In the genomic region with DNA sequence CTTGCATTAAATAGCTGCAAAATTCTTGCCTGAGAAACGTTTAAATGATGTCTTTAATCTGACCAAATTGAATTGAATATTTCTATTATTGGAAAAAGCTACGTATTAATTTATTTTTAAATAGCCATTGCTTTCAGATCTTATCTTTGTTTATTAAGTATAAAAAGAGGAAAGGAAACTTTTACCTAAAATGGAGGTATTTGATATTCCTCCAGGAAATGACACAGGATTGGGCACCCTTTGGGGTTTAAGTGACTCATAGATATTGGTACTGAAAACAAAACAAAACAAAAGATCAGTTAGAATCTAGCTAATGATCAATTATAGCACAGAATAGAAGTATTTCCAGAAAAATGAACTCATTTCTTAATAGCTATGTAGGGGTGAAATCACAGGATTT, we compare ENCODE assay signal across 15 cellular contexts. TPM values are rescaled to one million over a fixed set of nuclear protein-coding genes. Genes with fewer than 3 reads are reported as not detected.
DNase-seq lines count a peak whose midpoint lies in the region; ATAC-seq and TF ChIP-seq lines count a peak whose summit lies in the region.
"Had no signal": no experiment of that assay in that cellular context is flagged by ENCODE, and none has a peak within 500 bp of the region (broad histone marks: within the 10 kb centered on the region; RNA-seq: fewer than 3 reads in every experiment).

No MANE protein-coding gene starts in this region.

- DNase-seq in PC-9: no peak
- DNase-seq in choroid plexus epithelial cell (ENCODE audit: low read depth): no peak
- DNase-seq in lower lobe of right lung: no peak
- DNase-seq in tibial artery: no peak
- DNase-seq in natural killer cell treated with Interleukin-12 subunit alpha and Interleukin-12 subunit beta and Interleukin-15 and Interleukin-18, amount 100 ng/mL, for 72 hours (ENCODE audit: low spot score): no peak
- DNase-seq: activated B cell treated with CpG ODN at 0.5 μM for 24 hours, activated gamma-delta T cell, NCI-H1092 treated with DMSO at 0.1 percent for 48 hours, NCI-H2171 treated with DMSO at 0.1 percent for 48 hours, trophoblast cell had no signal

- peaks cover 59% of the 10 kb centered on the region for H3K79me2 ChIP-seq in PC-9 (ENCODE audit: low read depth)
- H3K79me2 ChIP-seq: parathyroid adenoma had no signal

- peaks cover 22% of the 10 kb centered on the region for H3F3A ChIP-seq in PC-9 (ENCODE audit: insufficient read depth, low read depth)

- H3K4me1 ChIP-seq in PC-9 (replicated peaks; ENCODE audit: insufficient read depth) (peaks cover 43% of the 10 kb centered on the region), lower lobe of right lung (peaks cover 8% of the 10 kb centered on the region), tibial artery (peaks cover 0 to 72% (median 9%) of the 10 kb centered on the region in 4 donors)
- H3K4me1 ChIP-seq: parathyroid adenoma had no signal

- H3K36me3 Mint-ChIP-seq in natural killer cell treated with Interleukin-12 subunit alpha and Interleukin-12 subunit beta and Interleukin-15 and Interleukin-18, amount 100 ng/mL, for 72 hours: no peaks in the 10 kb centered on the region
- H3K36me3 Mint-ChIP-seq: IgD-negative memory B cell had no signal

- no peak overlapping the region for H3K27ac Mint-ChIP-seq in natural killer cell treated with Interleukin-12 subunit alpha and Interleukin-12 subunit beta and Interleukin-15 and Interleukin-18, amount 100 ng/mL, for 72 hours
- H3K27ac Mint-ChIP-seq: activated B cell treated with CpG ODN at 0.5 μM for 24 hours had no signal

- BruUV-seq in PC-9 (replicated peaks; lab: Mats Ljungman, UMichigan): no TSS peak

- POLR2A ChIA-PET in PC-9 (lab: Charles Lee; ENCODE audit: unreplicated experiment): interaction anchor here (0.7 kb wide), 1 partner anchor 131 kb away, joined by 7 read pairs; no protein-coding TSS in a partner anchor

- TF ChIP-seq POLR2A in GM18505 (IDR thresholded peaks at IDR 0.05; ENCODE audit: borderline replicate concordance, extremely low read depth, insufficient read depth, insufficient read length): no peak

- H3K4me3 Mint-ChIP-seq in natural killer cell treated with Interleukin-12 subunit alpha and Interleukin-12 subunit beta and Interleukin-15 and Interleukin-18, amount 100 ng/mL, for 72 hours: no peak overlapping the region
- H3K4me3 Mint-ChIP-seq: activated B cell treated with CpG ODN at 0.5 μM for 24 hours, IgD-negative memory B cell had no signal

- H3K9me3 ChIP-seq in PC-9 (ENCODE audit: insufficient read depth, low read depth) (no peaks in the 10 kb centered on the region), lower lobe of right lung (no peaks in the 10 kb centered on the region), tibial artery (no peaks in the 10 kb centered on the region)

- ATAC-seq in lower lobe of right lung (no peak), GM18505 (IDR thresholded peaks at IDR 0.05; ENCODE audit: unreplicated experiment) (no peak), GM19324 (IDR thresholded peaks at IDR 0.05; ENCODE audit: low FRiP score, unreplicated experiment) (no peak)
- ATAC-seq in natural killer cell treated with Interleukin-12 subunit alpha and Interleukin-12 subunit beta and Interleukin-15 and Interleukin-18, amount 100 ng/mL, for 72 hours: no peak

- H3K36me3 ChIP-seq in PC-9 (ENCODE audit: low read depth): no peaks in the 10 kb centered on the region
- H3K36me3 ChIP-seq in lower lobe of right lung: no peaks in the 10 kb centered on the region
- H3K36me3 ChIP-seq in tibial artery: no peaks in the 10 kb centered on the region

- peak overlapping the region; percentile 84; the same call in 1 of the 2 replicates for H3K27ac ChIP-seq in PC-9
- H3K27ac ChIP-seq in lower lobe of right lung: peak overlapping the region; percentile 11
- peak overlapping the region; percentile 78 to 79 for H3K27ac ChIP-seq in tibial artery
- H3K27ac ChIP-seq: C4-2B, parathyroid adenoma had no signal

- CTCF ChIA-PET in PC-9 (lab: Charles Lee): interaction anchor here (0.6 kb wide), 1 partner anchor 21 kb away, joined by 4 read pairs; no protein-coding TSS in a partner anchor

- TF ChIP-seq CTCF in PC-9 (conservative IDR thresholded peaks at IDR 0.05): no peak
- TF ChIP-seq CTCF in choroid plexus epithelial cell (conservative IDR thresholded peaks at IDR 0.05; ENCODE audit: low read depth, low read length): no peak
- no peak for TF ChIP-seq CTCF in lower lobe of right lung (IDR thresholded peaks at IDR 0.05)
- no peak for TF ChIP-seq CTCF in tibial artery (IDR thresholded peaks at IDR 0.05)

- intact Hi-C loops in PC-9 (cut with micrococcal nuclease; ENCODE audit: unreplicated experiment) (no loop called here), lower lobe of right lung (cut with DNase I) (no loop called here), tibial artery (cut with DNase I; ENCODE audit: low total_unique reads) (no loop called here)

- no peaks in the 10 kb centered on the region for H3K9me3 Mint-ChIP-seq in natural killer cell treated with Interleukin-12 subunit alpha and Interleukin-12 subunit beta and Interleukin-15 and Interleukin-18, amount 100 ng/mL, for 72 hours
- H3K9me3 Mint-ChIP-seq: activated B cell treated with CpG ODN at 0.5 μM for 24 hours, IgD-negative memory B cell had no signal

- H4K20me1 ChIP-seq in PC-9 (ENCODE audit: insufficient read depth): no peaks in the 10 kb centered on the region

- H3K27me3 ChIP-seq in PC-9 (ENCODE audit: insufficient read depth, low read depth) (no peaks in the 10 kb centered on the region), lower lobe of right lung (ENCODE audit: low read depth) (no peaks in the 10 kb centered on the region), tibial artery (no peaks in the 10 kb centered on the region)

- H3K4me3 ChIP-seq in PC-9: no peak overlapping the region
- peak overlapping the region; percentile 48 for H3K4me3 ChIP-seq in choroid plexus epithelial cell (ENCODE audit: low read depth, low read length)
- peak overlapping the region; percentile 39 for H3K4me3 ChIP-seq in lower lobe of right lung
- peak overlapping the region; percentile 45 to 52 for H3K4me3 ChIP-seq in tibial artery

- no peaks in the 10 kb centered on the region for H3K4me1 Mint-ChIP-seq in natural killer cell treated with Interleukin-12 subunit alpha and Interleukin-12 subunit beta and Interleukin-15 and Interleukin-18, amount 100 ng/mL, for 72 hours (ENCODE audit: low read depth in 2 of 2)
- H3K4me1 Mint-ChIP-seq: activated B cell treated with CpG ODN at 0.5 μM for 24 hours, IgD-negative memory B cell had no signal

- peak overlapping the region; percentile 70; the same call in 1 of the 2 replicates for H3K4me2 ChIP-seq in PC-9

- H2AFZ ChIP-seq in PC-9: no peak overlapping the region
- H2AFZ ChIP-seq: parathyroid adenoma had no signal

- peaks cover 0 to 19% of the 10 kb centered on the region in 2 donors for H3K27me3 Mint-ChIP-seq in natural killer cell treated with Interleukin-12 subunit alpha and Interleukin-12 subunit beta and Interleukin-15 and Interleukin-18, amount 100 ng/mL, for 72 hours
- H3K27me3 Mint-ChIP-seq: activated B cell treated with CpG ODN at 0.5 μM for 24 hours had no signal

- no peaks in the 10 kb centered on the region for H3K9me2 ChIP-seq in PC-9 (ENCODE audit: insufficient read depth)

RNA-seq across cellular contexts. Expression of gene PLS3, which starts 34.1 kb away (rescaled TPM):
- total RNA-seq in PC-9 (2021): 221 and 257 TPM in 2 replicates
- total RNA-seq in lower lobe of right lung: 138 TPM
- under 1 TPM; 0.61 to 0.74 TPM for total RNA-seq in natural killer cell treated with Interleukin-12 subunit alpha and Interleukin-12 subunit beta and Interleukin-15 and Interleukin-18, amount 100 ng/mL, for 72 hours
- total RNA-seq: activated B cell treated with CpG ODN at 0.5 μM for 24 hours had no signal

Comparison
In these comparisons a context has a peak if more than half of its experiments do, and no peak if none do; other contexts are left out.
1. H3K27ac ChIP-seq: peak in every context shown above with its lines; median percentile 84 in PC-9; 78 in tibial artery; 11 in lower lobe of right lung.
2. RNA of gene PLS3, which starts 34.1 kb away (total RNA-seq): 221 to 257 TPM in PC-9 and 138 TPM in lower lobe of right lung (single experiment); 0.61 to 0.74 TPM in natural killer cell treated with Interleukin-12 subunit alpha and Interleukin-12 subunit beta and Interleukin-15 and Interleukin-18, amount 100 ng/mL, for 72 hours; every median in the first group is over 10 times any median in the second.